Comparison of ENCODE assay signal across 14 cellular contexts in genomic region chr6:113696960-113697359, GRCh38.
DNase-seq lines count a peak whose midpoint lies in the region; ATAC-seq and TF ChIP-seq lines count a peak whose summit lies in the region.
"Had no signal": no experiment of that assay in that cellular context is flagged by ENCODE, and none has a peak within 500 bp of the region (broad histone marks: within the 10 kb centered on the region; RNA-seq: fewer than 3 reads in every experiment).

No MANE protein-coding gene starts in this region.

- H3K36me3 ChIP-seq in PC-9 (ENCODE audit: low read depth) = no peaks in the 10 kb centered on the region

- H3K9me3 ChIP-seq in PC-9 (ENCODE audit: insufficient read depth, low read depth) = no peaks in the 10 kb centered on the region

- no peak overlapping the region for H3K4me3 ChIP-seq in PC-9
- H3K4me3 ChIP-seq in fibroblast of villous mesenchyme (ENCODE audit: low read depth, low read length) = no peak overlapping the region

- no peaks in the 10 kb centered on the region for H3K9me2 ChIP-seq in PC-9 (ENCODE audit: insufficient read depth)

- H3K27me3 Mint-ChIP-seq in activated T-cell treated with anti-CD3 and anti-CD28 coated beads, Interleukin-2, amount 50 U/mL, for 72 hours (ENCODE audit: low read depth) = peaks cover 11% of the 10 kb centered on the region
- H3K27me3 Mint-ChIP-seq: natural killer cell treated with Interleukin-12 subunit alpha and Interleukin-12 subunit beta and Interleukin-15 and Interleukin-18, amount 100 ng/mL, for 72 hours had no signal

- peak; percentile 29 for DNase-seq in EL
- DNase-seq in PC-9 = no peak
- DNase-seq in fibroblast of villous mesenchyme (ENCODE audit: low read depth) = peak; percentile 43
- no peak for DNase-seq in COLO829 (ENCODE audit: low spot score)
- no peak for DNase-seq in NCI-H510A (lab: John Stamatoyannopoulos, UW)
- no peak for DNase-seq in activated CD4-positive, alpha-beta T cell treated with anti-CD3 and anti-CD28 coated beads, Interleukin-2, amount 50 U/mL, for 1 hour
- no peak for DNase-seq in activated T-cell treated with anti-CD3 and anti-CD28 coated beads, Interleukin-2, amount 50 U/mL, for 72 hours
- DNase-seq: activated CD4-positive, alpha-beta T cell treated with anti-CD3 and anti-CD28 coated beads for 48 hours; C1 segment of cervical spinal cord; left cardiac atrium; RPMI8226 had no signal

- no peaks in the 10 kb centered on the region for H3K27me3 ChIP-seq in PC-9 (ENCODE audit: insufficient read depth, low read depth)

- POLR2A ChIA-PET in PC-9 (lab: Charles Lee; ENCODE audit: unreplicated experiment) = no interaction called here

- peaks cover 31% of the 10 kb centered on the region for H3F3A ChIP-seq in PC-9 (ENCODE audit: insufficient read depth, low read depth)

- CTCF ChIA-PET in PC-9 (lab: Charles Lee) = no interaction called here

- no peak overlapping the region for H2AFZ ChIP-seq in PC-9
- H2AFZ ChIP-seq: parathyroid adenoma had no signal

- no peaks in the 10 kb centered on the region for H3K36me3 Mint-ChIP-seq in activated T-cell treated with anti-CD3 and anti-CD28 coated beads, Interleukin-2, amount 50 U/mL, for 72 hours (ENCODE audit: insufficient read depth in 2 of 2)
- H3K36me3 Mint-ChIP-seq: natural killer cell treated with Interleukin-12 subunit alpha and Interleukin-12 subunit beta and Interleukin-15 and Interleukin-18, amount 100 ng/mL, for 72 hours had no signal

- intact Hi-C loops in PC-9 (cut with micrococcal nuclease; ENCODE audit: unreplicated experiment) = loop anchor here (10.0 kb wide), 2 partner anchors 52 to 282 kb away; no protein-coding TSS in a partner anchor

- H3K79me2 ChIP-seq in PC-9 (ENCODE audit: low read depth) = no peaks in the 10 kb centered on the region
- H3K79me2 ChIP-seq: parathyroid adenoma had no signal

- no peak overlapping the region for H3K4me2 ChIP-seq in PC-9

- no peaks in the 10 kb centered on the region for H3K9me3 Mint-ChIP-seq in activated T-cell treated with anti-CD3 and anti-CD28 coated beads, Interleukin-2, amount 50 U/mL, for 72 hours
- H3K9me3 Mint-ChIP-seq: natural killer cell treated with Interleukin-12 subunit alpha and Interleukin-12 subunit beta and Interleukin-15 and Interleukin-18, amount 100 ng/mL, for 72 hours had no signal

- TF ChIP-seq CTCF in PC-9 (conservative IDR thresholded peaks at IDR 0.05) = no peak
- TF ChIP-seq CTCF in fibroblast of villous mesenchyme (IDR thresholded peaks at IDR 0.05; ENCODE audit: insufficient read depth, low read depth, low read length) = no peak

- no peak overlapping the region for H3K27ac Mint-ChIP-seq in activated T-cell treated with anti-CD3 and anti-CD28 coated beads, Interleukin-2, amount 50 U/mL, for 72 hours
- H3K27ac Mint-ChIP-seq: natural killer cell treated with Interleukin-12 subunit alpha and Interleukin-12 subunit beta and Interleukin-15 and Interleukin-18, amount 100 ng/mL, for 72 hours had no signal

- H3K27ac ChIP-seq in PC-9 = peak overlapping the region; percentile 36; the same call in 1 of the 2 replicates
- H3K27ac ChIP-seq: parathyroid adenoma had no signal

- peaks cover 51% of the 10 kb centered on the region for H3K4me1 ChIP-seq in PC-9 (replicated peaks; ENCODE audit: insufficient read depth)
- H3K4me1 ChIP-seq: parathyroid adenoma had no signal

- H3K4me3 Mint-ChIP-seq in activated T-cell treated with anti-CD3 and anti-CD28 coated beads, Interleukin-2, amount 50 U/mL, for 72 hours = no peak overlapping the region
- H3K4me3 Mint-ChIP-seq: natural killer cell treated with Interleukin-12 subunit alpha and Interleukin-12 subunit beta and Interleukin-15 and Interleukin-18, amount 100 ng/mL, for 72 hours had no signal

- no TSS peak for BruUV-seq in PC-9 (replicated peaks; lab: Mats Ljungman, UMichigan)

- peak; percentile 30 for ATAC-seq in HG03432 (IDR thresholded peaks at IDR 0.05; ENCODE audit: unreplicated experiment)
- ATAC-seq in activated T-cell treated with anti-CD3 and anti-CD28 coated beads, Interleukin-2, amount 50 U/mL, for 72 hours (replicated peaks in 1 of 2) = no peak
- ATAC-seq: natural killer cell treated with Interleukin-12 subunit alpha and Interleukin-12 subunit beta and Interleukin-15 and Interleukin-18, amount 100 ng/mL, for 72 hours had no signal

- H4K20me1 ChIP-seq in PC-9 (ENCODE audit: insufficient read depth) = no peaks in the 10 kb centered on the region

- no peaks in the 10 kb centered on the region for H3K4me1 Mint-ChIP-seq in activated T-cell treated with anti-CD3 and anti-CD28 coated beads, Interleukin-2, amount 50 U/mL, for 72 hours (ENCODE audit: low read depth)

Comparison
In these comparisons a context has a peak if more than half of its experiments do, and no peak if none do; other contexts are left out.
1. DNase-seq: peak in EL (single experiment) and fibroblast of villous mesenchyme (single experiment); none in PC-9 (0 of 2), COLO829 (single experiment), NCI-H510A (single experiment), activated CD4-positive, alpha-beta T cell treated with anti-CD3 and anti-CD28 coated beads, Interleukin-2, amount 50 U/mL, for 1 hour (single experiment) and activated T-cell treated with anti-CD3 and anti-CD28 coated beads, Interleukin-2, amount 50 U/mL, for 72 hours (0 of 2).